11 cellular contexts compared by ENCODE assay signal in the genomic region with DNA sequence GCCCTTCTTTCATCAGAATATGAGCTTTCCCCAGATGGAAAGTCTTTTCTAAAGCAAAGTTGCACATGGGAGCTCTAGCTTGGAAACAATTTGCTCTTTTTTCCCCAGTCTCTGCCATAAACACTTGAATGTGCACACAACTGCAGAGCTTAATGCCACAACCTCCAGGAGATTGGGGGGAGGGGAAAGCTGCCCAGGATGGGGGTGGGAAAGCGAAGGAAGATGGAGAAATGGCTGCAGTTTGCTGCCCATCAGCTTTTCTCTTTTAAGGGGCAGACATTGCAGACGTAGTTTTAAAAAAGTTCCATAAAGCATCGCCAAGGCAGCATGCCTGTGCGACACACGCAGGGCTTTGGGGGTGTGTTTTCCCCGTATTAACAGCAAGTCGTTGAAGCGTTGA. TPM values are rescaled to one million over a fixed set of nuclear protein-coding genes. Genes with fewer than 3 reads are reported as not detected.
DNase-seq lines count a peak whose midpoint lies in the region; ATAC-seq and TF ChIP-seq lines count a peak whose summit lies in the region.
"Had no signal": no experiment of that assay in that cellular context is flagged by ENCODE, and none has a peak within 500 bp of the region (broad histone marks: within the 10 kb centered on the region; RNA-seq: fewer than 3 reads in every experiment).

No MANE protein-coding gene starts in this region.

- H3K4me1 ChIP-seq in heart left ventricle, result peaks cover 6 to 78% (median 54%) of the 10 kb centered on the region in 12 donors

- BruUV-seq in Calu3 (replicated peaks; lab: Mats Ljungman, UMichigan), result TSS peak; percentile 60

- H3K27ac ChIP-seq in SK-N-MC (no peak overlapping the region), heart left ventricle (peak overlapping the region in 10 of 12 donors; percentile 70 to 98 (median 96))

- no peaks in the 10 kb centered on the region for H3K27me3 ChIP-seq in heart left ventricle

- no peak for TF ChIP-seq POLR2A in heart left ventricle (IDR thresholded peaks at IDR 0.05)

- intact Hi-C loops in Calu3 (cut with micrococcal nuclease; ENCODE audit: unreplicated experiment), result no loop called here
- intact Hi-C loops in heart left ventricle (cut with DNase I), result loop anchor here in 8 of 10 donors (5.0 to 10.0 kb wide), 8 partner anchors 94 to 456 kb away; no protein-coding TSS in a partner anchor
- intact Hi-C loops in posterior vena cava (cut with DNase I), result loop anchor here in 1 of 2 donors (10.0 kb wide), 2 partner anchors 214 to 314 kb away; no protein-coding TSS in a partner anchor

- H3K4me3 ChIP-seq in SK-N-MC (peak overlapping the region; percentile 68), heart left ventricle (peak overlapping the region; percentile 3 to 80 (median 59))

- H3K27me3 Mint-ChIP-seq in Calu3 (ENCODE audit: unreplicated experiment), result peaks cover 12% of the 10 kb centered on the region
- H3K27me3 Mint-ChIP-seq in HFFc6 (ENCODE audit: insufficient read depth), result peaks cover 21% of the 10 kb centered on the region; the same call in 1 of the 2 replicates

- DNase-seq in Calu3 (no peak), SK-N-MC (ENCODE audit: low read depth, low spot score) (no peak), heart left ventricle (no peak), posterior vena cava (ENCODE audit: low spot score) (peak; percentile 62), HFFc6 (no peak), GM20000 (ENCODE audit: low spot score) (no peak)
- DNase-seq: COR-L47, NCI-H82 had no signal

- H3K27ac Mint-ChIP-seq in Calu3 (ENCODE audit: unreplicated experiment), result no peak overlapping the region
- H3K27ac Mint-ChIP-seq in HFFc6, result no peak overlapping the region
- H3K27ac Mint-ChIP-seq: dendritic cell treated with granulocyte-macrophage colony-stimulating factor and Interleukin-4, amounts not matched to agents 40 ng/mL and 50 ng/mL, for 4 days had no signal

- no peak for TF ChIP-seq CTCF in Calu3 (IDR thresholded peaks at IDR 0.05; ENCODE audit: unreplicated experiment)
- no peak for TF ChIP-seq CTCF in heart left ventricle (IDR thresholded peaks at IDR 0.05)
- no peak for TF ChIP-seq CTCF in HFFc6 (IDR thresholded peaks at IDR 0.05)
- no peak for TF ChIP-seq CTCF in GM20000 (IDR thresholded peaks at IDR 0.05; ENCODE audit: extremely low read depth, missing control alignments)

- H3K4me1 Mint-ChIP-seq in Calu3 (ENCODE audit: low read depth, unreplicated experiment) (peaks cover 20% of the 10 kb centered on the region), HFFc6 (ENCODE audit: low read depth) (no peaks in the 10 kb centered on the region; the same call in 1 of the 2 replicates)

- no peak overlapping the region for H3K9ac ChIP-seq in SK-N-MC (ENCODE audit: insufficient read length)

- H3K36me3 Mint-ChIP-seq in Calu3 (ENCODE audit: insufficient read depth, unreplicated experiment) (peaks cover 14% of the 10 kb centered on the region), HFFc6 (ENCODE audit: low read depth) (no peaks in the 10 kb centered on the region)

- ATAC-seq in heart left ventricle (no peak), GM18868 (IDR thresholded peaks at IDR 0.05; ENCODE audit: unreplicated experiment) (no peak), HG03378 (IDR thresholded peaks at IDR 0.05; ENCODE audit: unreplicated experiment) (no peak)

- no peak overlapping the region for H3K4me3 Mint-ChIP-seq in Calu3 (ENCODE audit: low read depth, unreplicated experiment)
- H3K4me3 Mint-ChIP-seq in HFFc6, result no peak overlapping the region
- H3K4me3 Mint-ChIP-seq: dendritic cell treated with granulocyte-macrophage colony-stimulating factor and Interleukin-4, amounts not matched to agents 40 ng/mL and 50 ng/mL, for 4 days had no signal

- H3K36me3 ChIP-seq in SK-N-MC (ENCODE audit: insufficient read depth, low read length), result no peaks in the 10 kb centered on the region
- peaks cover 0 to 7% (median 0%) of the 10 kb centered on the region in 9 donors for H3K36me3 ChIP-seq in heart left ventricle

- CTCF ChIA-PET in Calu3 (lab: Charles Lee), result interaction anchor here (0.6 to 0.7 kb wide), 2 partner anchors 53 to 64 kb away, joined by 3 to 6 read pairs; no protein-coding TSS in a partner anchor

- 38 to 56% (median 47%) methylated on average over 8 of the region's 8 CpGs for WGBS in heart left ventricle, 4 donors

- H3K9me3 Mint-ChIP-seq in Calu3 (ENCODE audit: low read depth, unreplicated experiment) (no peaks in the 10 kb centered on the region), HFFc6 (no peaks in the 10 kb centered on the region)
- H3K9me3 Mint-ChIP-seq: dendritic cell treated with granulocyte-macrophage colony-stimulating factor and Interleukin-4, amounts not matched to agents 40 ng/mL and 50 ng/mL, for 4 days had no signal

- H3K9me3 ChIP-seq in SK-N-MC (ENCODE audit: low read depth, low read length), result no peaks in the 10 kb centered on the region
- no peaks in the 10 kb centered on the region for H3K9me3 ChIP-seq in heart left ventricle

RNA-seq across cellular contexts. Expression of a gene that starts 1.5 kb away (rescaled TPM):
- total RNA-seq in Calu3 (2022) (8.8 and 9.5 TPM in 2 replicates), heart left ventricle (10 to 100 TPM; 15.7 to 56.3 (median 49.4) TPM), posterior vena cava (100 to 1,000 TPM; 124 to 132 TPM)
- 10 to 100 TPM; 12.8 to 24.5 TPM for polyA plus RNA-seq in heart left ventricle
- total RNA-seq in HFFc6 (2021; fragmentation: NEBNext Ultra II Directional; extraction: Animal tissue kit (Norgen Biotek cat#: 25700)), result under 1 TPM in 1 of 6 experiments, not detected in 5; 0.12 TPM
